ENCODE assay signal across 1 cellular context in genomic region chr12:89357297-89357730, GRCh38.
TF ChIP-seq lines count a peak whose summit lies in the region.

No MANE protein-coding gene starts in this region.

TF ChIP-seq in HepG2, 621 proteins besides CTCF, POLR2A, EP300 and RAD21 (continues in another document):
- TF ChIP-seq ZNF574 (CRISPR knock-in tag; IDR thresholded peaks at IDR 0.05) (peak; percentile 51), ELF1 (CRISPR knock-in tag; IDR thresholded peaks at IDR 0.05) (peak; percentile 33; the same call in 1 of the 2 replicates), BRD4 (CRISPR knock-in tag; IDR thresholded peaks at IDR 0.05) (0 out of 2 replicates have a peak, but pooled peaks have one; percentile 58), RARA (CRISPR knock-in tag; IDR thresholded peaks at IDR 0.05) (peak; percentile 66), SPEN (CRISPR knock-in tag; IDR thresholded peaks at IDR 0.05; ENCODE audit: low read depth) (peak; percentile 63; the same call in 1 of the 2 replicates), HMG20A (CRISPR knock-in tag; IDR thresholded peaks at IDR 0.05; ENCODE audit: borderline replicate concordance) (peak; percentile 51; the same call in 1 of the 2 replicates), SAP130 (CRISPR knock-in tag; IDR thresholded peaks at IDR 0.05; ENCODE audit: low read depth) (peak; percentile 77), BHLHE40 (IDR thresholded peaks at IDR 0.05; ENCODE audit: low read length) (peak; percentile 75), HOXA3 (CRISPR knock-in tag; IDR thresholded peaks at IDR 0.05) (peak; percentile 76), ZNF644 (CRISPR knock-in tag; IDR thresholded peaks at IDR 0.05; ENCODE audit: low read depth) (peak; percentile 39; the same call in 1 of the 2 replicates), ZNF33B (CRISPR knock-in tag; IDR thresholded peaks at IDR 0.05) (no peak), IRX3 (CRISPR knock-in tag; IDR thresholded peaks at IDR 0.05; ENCODE audit: borderline replicate concordance, low read depth) (no peak), ZNF598 (CRISPR knock-in tag; IDR thresholded peaks at IDR 0.05; ENCODE audit: borderline replicate concordance) (0 out of 2 replicates have a peak, but pooled peaks have one; percentile 31), RCOR2 (CRISPR knock-in tag; IDR thresholded peaks at IDR 0.05) (peak; percentile 48; the same call in 1 of the 2 replicates), MED1 (CRISPR knock-in tag; IDR thresholded peaks at IDR 0.05) (peak; percentile 91), ZNF580 (CRISPR knock-in tag; IDR thresholded peaks at IDR 0.05; ENCODE audit: borderline replicate concordance, low read depth) (0 out of 2 replicates have a peak, but pooled peaks have one; percentile 62), TSC22D2 (CRISPR knock-in tag; IDR thresholded peaks at IDR 0.05; ENCODE audit: borderline replicate concordance) (peak; percentile 52; the same call in 1 of the 2 replicates), THAP11 (CRISPR knock-in tag; IDR thresholded peaks at IDR 0.05) (peak; percentile 39; the same call in 1 of the 2 replicates), TRAFD1 (CRISPR knock-in tag; IDR thresholded peaks at IDR 0.05; ENCODE audit: borderline replicate concordance) (0 out of 2 replicates have a peak, but pooled peaks have one; percentile 39), ARID3A (IDR thresholded peaks at IDR 0.05; ENCODE audit: low read depth, low read length) (peak; percentile 66), ZGPAT (CRISPR knock-in tag; IDR thresholded peaks at IDR 0.05) (peak; percentile 63; the same call in 1 of the 2 replicates), TFDP1 (CRISPR knock-in tag; IDR thresholded peaks at IDR 0.05; ENCODE audit: borderline replicate concordance) (peak; percentile 51; the same call in 1 of the 2 replicates), ZNF121 (CRISPR knock-in tag; IDR thresholded peaks at IDR 0.05) (0 out of 2 replicates have a peak, but pooled peaks have one; percentile 12), HNRNPH1 (optimal IDR thresholded peaks at IDR 0.05; ENCODE audit: low read depth, low read length) (no peak), PITX1 (CRISPR knock-in tag; IDR thresholded peaks at IDR 0.05) (peak; percentile 74), ZNF230 (CRISPR knock-in tag; IDR thresholded peaks at IDR 0.05) (no peak), SSRP1 (CRISPR knock-in tag; IDR thresholded peaks at IDR 0.05) (no peak), ZNF326 (CRISPR knock-in tag; IDR thresholded peaks at IDR 0.05; ENCODE audit: borderline replicate concordance) (0 out of 2 replicates have a peak, but pooled peaks have one; percentile 62), ZNF597 (CRISPR knock-in tag; IDR thresholded peaks at IDR 0.05) (no peak), ZNF792 (CRISPR knock-in tag; IDR thresholded peaks at IDR 0.05) (peak; percentile 54; the same call in 1 of the 2 replicates), NR2F6 (IDR thresholded peaks at IDR 0.05) (0 out of 2 replicates have a peak, but pooled peaks have one; percentile 16), NR2F6 (CRISPR knock-in tag; IDR thresholded peaks at IDR 0.05) (peak; percentile 81), POLR2G (IDR thresholded peaks at IDR 0.05; ENCODE audit: low read depth, low read length) (peak; percentile 46), IRF1 (CRISPR knock-in tag; IDR thresholded peaks at IDR 0.05; ENCODE audit: low read depth) (no peak), ATF7 (IDR thresholded peaks at IDR 0.05) (no peak), ATF7 (CRISPR knock-in tag; IDR thresholded peaks at IDR 0.05) (no peak), ZNF256 (CRISPR knock-in tag; conservative IDR thresholded peaks at IDR 0.05) (no peak), ARID4A (CRISPR knock-in tag; IDR thresholded peaks at IDR 0.05; ENCODE audit: borderline replicate concordance) (peak; percentile 30; the same call in 1 of the 2 replicates), AGO1 (IDR thresholded peaks at IDR 0.05; ENCODE audit: low read depth, low read length, poor library complexity, severe bottlenecking) (no peak), ZBTB43 (CRISPR knock-in tag; conservative IDR thresholded peaks at IDR 0.05) (peak; percentile 69; the same call in 1 of the 2 replicates), ZNF639 (CRISPR knock-in tag; conservative IDR thresholded peaks at IDR 0.05) (0 out of 2 replicates have a peak, but pooled peaks have one; percentile 30)
